ENCODE assay signal across 1 cellular context in the genomic region with DNA sequence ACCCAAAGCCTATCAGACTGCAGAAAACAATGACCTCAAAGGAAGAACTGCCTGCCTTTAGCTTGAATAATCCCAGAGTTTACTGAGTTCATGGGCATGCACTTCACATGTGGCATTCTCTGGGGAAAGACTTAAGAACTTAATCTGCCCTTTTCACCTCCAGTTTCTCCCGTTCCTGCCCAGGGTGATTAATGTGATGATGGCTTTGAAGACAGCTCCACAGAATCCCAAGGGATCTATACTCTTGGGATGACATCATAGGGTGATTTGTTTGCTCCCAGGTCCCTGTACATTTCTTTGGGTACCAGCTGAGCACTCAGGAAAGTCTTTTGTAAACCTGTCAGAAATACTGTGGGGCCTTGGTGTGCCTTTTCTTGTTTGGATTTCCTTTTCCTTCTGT.
TF ChIP-seq lines count a peak whose summit lies in the region.

No MANE protein-coding gene starts in this region.

TF ChIP-seq in IMR-90, 13 proteins besides CTCF, POLR2A, EP300 and RAD21 (continued from another document):
- TF ChIP-seq CEBPB (IDR thresholded peaks at IDR 0.05; ENCODE audit: low read depth, low read length) (no peak), NFE2L2 (IDR thresholded peaks at IDR 0.05; ENCODE audit: low read depth, low read length) (no peak), MAZ (IDR thresholded peaks at IDR 0.05; ENCODE audit: borderline replicate concordance, low read depth, low read length) (no peak), MAFK (IDR thresholded peaks at IDR 0.05; ENCODE audit: low read depth, low read length) (no peak), RFX5 (IDR thresholded peaks at IDR 0.05; ENCODE audit: low read depth, low read length) (no peak), FOS (IDR thresholded peaks at IDR 0.05; ENCODE audit: low read depth, low read length) (no peak)
- TF ChIP-seq, protein P1, sequence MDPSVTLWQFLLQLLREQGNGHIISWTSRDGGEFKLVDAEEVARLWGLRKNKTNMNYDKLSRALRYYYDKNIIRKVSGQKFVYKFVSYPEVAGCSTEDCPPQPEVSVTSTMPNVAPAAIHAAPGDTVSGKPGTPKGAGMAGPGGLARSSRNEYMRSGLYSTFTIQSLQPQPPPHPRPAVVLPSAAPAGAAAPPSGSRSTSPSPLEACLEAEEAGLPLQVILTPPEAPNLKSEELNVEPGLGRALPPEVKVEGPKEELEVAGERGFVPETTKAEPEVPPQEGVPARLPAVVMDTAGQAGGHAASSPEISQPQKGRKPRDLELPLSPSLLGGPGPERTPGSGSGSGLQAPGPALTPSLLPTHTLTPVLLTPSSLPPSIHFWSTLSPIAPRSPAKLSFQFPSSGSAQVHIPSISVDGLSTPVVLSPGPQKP (IDR thresholded peaks at IDR 0.05; ENCODE audit: borderline replicate concordance, low read depth, low read length): no peak
